In the genomic region with DNA sequence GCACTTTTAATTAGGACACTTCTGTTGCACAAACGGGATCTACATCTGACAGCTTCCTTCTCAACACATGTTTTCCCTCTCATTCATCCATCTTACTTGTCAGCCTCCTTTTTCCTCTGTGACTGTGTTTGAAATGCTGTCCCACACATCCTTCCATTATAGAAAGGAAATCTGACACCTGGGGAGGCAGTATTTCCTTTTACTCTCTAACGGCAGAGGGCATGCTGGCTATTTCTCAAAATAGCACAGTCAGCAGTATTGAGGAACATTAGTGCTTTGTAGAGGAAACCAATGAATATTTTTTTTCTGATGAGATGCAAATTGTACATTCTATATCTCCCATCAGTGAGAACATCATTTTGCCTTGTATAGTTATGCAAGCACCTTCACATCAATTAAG, we compare ENCODE assay signal across 1 cellular context.
TF ChIP-seq lines count a peak whose summit lies in the region.

No MANE protein-coding gene starts in this region.

TF ChIP-seq in SK-N-SH treated with all-trans-retinoic acid at 6 μM for 48 hours, 23 proteins besides CTCF, POLR2A, EP300 and RAD21 (continued from another document):
- TF ChIP-seq TSHZ2 (CRISPR knock-in tag; IDR thresholded peaks at IDR 0.05): no peak
- no peak for TF ChIP-seq ARNTL (CRISPR knock-in tag; IDR thresholded peaks at IDR 0.05; ENCODE audit: borderline replicate concordance, low read depth)
- TF ChIP-seq, protein P1, sequence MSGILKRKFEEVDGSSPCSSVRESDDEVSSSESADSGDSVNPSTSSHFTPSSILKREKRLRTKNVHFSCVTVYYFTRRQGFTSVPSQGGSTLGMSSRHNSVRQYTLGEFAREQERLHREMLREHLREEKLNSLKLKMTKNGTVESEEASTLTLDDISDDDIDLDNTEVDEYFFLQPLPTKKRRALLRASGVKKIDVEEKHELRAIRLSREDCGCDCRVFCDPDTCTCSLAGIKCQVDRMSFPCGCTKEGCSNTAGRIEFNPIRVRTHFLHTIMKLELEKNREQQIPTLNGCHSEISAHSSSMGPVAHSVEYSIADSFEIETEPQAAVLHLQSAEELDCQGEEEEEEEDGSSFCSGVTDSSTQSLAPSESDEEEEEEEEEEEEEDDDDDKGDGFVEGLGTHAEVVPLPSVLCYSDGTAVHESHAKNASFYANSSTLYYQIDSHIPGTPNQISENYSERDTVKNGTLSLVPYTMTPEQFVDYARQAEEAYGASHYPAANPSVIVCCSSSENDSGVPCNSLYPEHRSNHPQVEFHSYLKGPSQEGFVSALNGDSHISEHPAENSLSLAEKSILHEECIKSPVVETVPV (CRISPR knock-in tag; IDR thresholded peaks at IDR 0.05): no peak
- no peak for TF ChIP-seq ZNF70 (CRISPR knock-in tag; IDR thresholded peaks at IDR 0.05)
- TF ChIP-seq, protein P2, sequence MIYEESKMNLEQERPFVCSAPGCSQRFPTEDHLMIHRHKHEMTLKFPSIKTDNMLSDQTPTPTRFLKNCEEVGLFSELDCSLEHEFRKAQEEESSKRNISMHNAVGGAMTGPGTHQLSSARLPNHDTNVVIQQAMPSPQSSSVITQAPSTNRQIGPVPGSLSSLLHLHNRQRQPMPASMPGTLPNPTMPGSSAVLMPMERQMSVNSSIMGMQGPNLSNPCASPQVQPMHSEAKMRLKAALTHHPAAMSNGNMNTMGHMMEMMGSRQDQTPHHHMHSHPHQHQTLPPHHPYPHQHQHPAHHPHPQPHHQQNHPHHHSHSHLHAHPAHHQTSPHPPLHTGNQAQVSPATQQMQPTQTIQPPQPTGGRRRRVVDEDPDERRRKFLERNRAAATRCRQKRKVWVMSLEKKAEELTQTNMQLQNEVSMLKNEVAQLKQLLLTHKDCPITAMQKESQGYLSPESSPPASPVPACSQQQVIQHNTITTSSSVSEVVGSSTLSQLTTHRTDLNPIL (CRISPR knock-in tag; IDR thresholded peaks at IDR 0.05; ENCODE audit: low read depth): no peak
- TF ChIP-seq ZC3H10 (CRISPR knock-in tag; IDR thresholded peaks at IDR 0.05): no peak
- no peak for TF ChIP-seq ESRRG (CRISPR knock-in tag; IDR thresholded peaks at IDR 0.05)
- TF ChIP-seq CSDC2 (CRISPR knock-in tag; IDR thresholded peaks at IDR 0.05): no peak
